In the genomic region with DNA sequence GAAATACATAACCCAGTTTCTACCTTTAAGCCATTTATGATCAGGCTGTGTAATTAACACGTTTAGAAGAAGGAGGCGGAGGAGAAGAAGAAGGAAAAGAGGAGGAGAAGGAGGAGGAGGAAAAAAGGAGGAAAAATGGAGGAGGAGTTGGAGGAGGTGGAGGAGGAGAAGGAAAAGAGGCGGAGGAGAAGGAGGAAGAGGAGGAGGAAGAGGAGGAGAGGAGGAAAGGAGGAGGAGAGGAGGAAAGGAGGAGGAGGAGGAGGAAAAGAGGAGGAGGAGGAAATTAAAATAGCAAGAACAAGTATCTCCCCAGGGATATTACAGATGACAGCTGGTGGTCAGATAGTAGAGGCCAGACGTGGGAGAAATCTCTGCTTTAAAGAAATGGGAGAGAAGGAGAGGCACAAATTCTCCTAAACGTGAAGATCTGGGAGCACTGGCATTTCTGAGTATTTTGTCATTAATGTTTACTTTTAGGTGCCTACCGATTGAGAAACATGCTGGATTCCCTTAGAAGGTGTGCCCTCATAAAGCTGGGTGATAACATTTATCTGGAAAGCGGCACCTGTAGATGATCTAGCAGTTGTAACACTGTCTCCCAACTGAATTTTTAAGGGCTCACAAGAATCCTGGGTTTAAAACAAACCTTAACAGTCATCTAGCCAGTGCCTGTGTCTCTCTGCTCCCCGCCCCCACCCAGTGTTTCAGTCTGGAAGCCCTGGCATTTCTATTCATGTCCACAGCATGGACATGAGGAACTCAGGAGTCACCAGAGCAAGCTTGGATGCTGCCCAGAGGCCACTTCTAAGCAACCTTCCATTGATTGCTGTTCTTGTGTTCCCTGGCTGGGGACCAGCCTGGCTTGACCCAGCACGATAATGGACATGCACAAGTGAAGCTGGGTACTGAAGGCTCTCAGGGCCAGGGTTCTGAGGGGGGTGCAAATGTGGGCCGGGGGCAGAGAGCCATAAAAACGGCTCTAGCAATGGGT, we compare ENCODE assay signal across 16 cellular contexts.
DNase-seq lines count a peak whose midpoint lies in the region; ATAC-seq and TF ChIP-seq lines count a peak whose summit lies in the region.
"Had no signal": no experiment of that assay in that cellular context is flagged by ENCODE, and none has a peak within 500 bp of the region (broad histone marks: within the 10 kb centered on the region; RNA-seq: fewer than 3 reads in every experiment).

No MANE protein-coding gene starts in this region.

- H3K36me3 ChIP-seq in SK-N-SH (replicated peaks in 1 of 2; ENCODE audit: control insufficient read depth in 1 of 2, insufficient read depth in 2 of 2, low read length in 1 of 2) (no peaks in the 10 kb centered on the region), left ventricle myocardium inferior (no peaks in the 10 kb centered on the region), gastrocnemius medialis (no peaks in the 10 kb centered on the region)

- ATAC-seq in SK-N-SH treated with all-trans-retinoic acid at 6 μM for 48 hours (no peak), gastrocnemius medialis (peak; percentile 58 to 60)
- ATAC-seq in effector memory CD8-positive, alpha-beta T cell (replicated peaks), result no peak

- H3K9me3 ChIP-seq in SK-N-SH (no peaks in the 10 kb centered on the region), left ventricle myocardium inferior (replicated peaks) (no peaks in the 10 kb centered on the region), gastrocnemius medialis (no peaks in the 10 kb centered on the region)
- H3K9me3 ChIP-seq: BE2C had no signal

- H3K4me1 Mint-ChIP-seq in effector memory CD8-positive, alpha-beta T cell (ENCODE audit: low read depth in 2 of 2), result peaks cover 0 to 3% of the 10 kb centered on the region in 2 donors

- in situ Hi-C loops in gastrocnemius medialis (cut with MboI; ENCODE audit: low sequenced_read_pairs in 4 of 4), result no loop called here
- in situ Hi-C loops in GM13977 (cut with MboI; ENCODE audit: low pct_unique_long_range_greater_than_20kb, low sequenced_read_pairs, unreplicated experiment), result no loop called here

- no peaks in the 10 kb centered on the region for H4K20me1 ChIP-seq in SK-N-SH (ENCODE audit: insufficient read depth)

- no peak overlapping the region for H3K4me2 ChIP-seq in SK-N-SH

- H3K4me3 ChIP-seq in SK-N-SH (ENCODE audit: low read depth in 2 of 2, low read length in 1 of 2) (no peak overlapping the region), left ventricle myocardium inferior (no peak overlapping the region), gastrocnemius medialis (no peak overlapping the region)

- H3K27me3 Mint-ChIP-seq in effector memory CD8-positive, alpha-beta T cell, result peaks cover 32 to 76% of the 10 kb centered on the region in 2 donors

- H3F3A ChIP-seq in SK-N-SH (replicated peaks; ENCODE audit: insufficient read depth), result no peaks in the 10 kb centered on the region

- H3K4me1 ChIP-seq in SK-N-SH (ENCODE audit: control insufficient read depth in 1 of 2, insufficient read depth in 2 of 2, low read depth in 1 of 2, low read length in 1 of 2) (peaks cover 0 to 57% of the 10 kb centered on the region in 2 experiments; a peak in 2 of 4 replicates), left ventricle myocardium inferior (peaks cover 18% of the 10 kb centered on the region), gastrocnemius medialis (peaks cover 0 to 8% of the 10 kb centered on the region in 2 donors)

- no peaks in the 10 kb centered on the region for H3K36me3 Mint-ChIP-seq in effector memory CD8-positive, alpha-beta T cell (ENCODE audit: insufficient read depth)
- H3K36me3 Mint-ChIP-seq: CD8-positive, alpha-beta memory T cell had no signal

- intact Hi-C loops in left ventricle myocardium inferior (cut with micrococcal nuclease) (no loop called here), gastrocnemius medialis (cut with DNase I; ENCODE audit: low total_unique reads) (no loop called here)

- no peaks in the 10 kb centered on the region for H3K9me3 Mint-ChIP-seq in effector memory CD8-positive, alpha-beta T cell

- H3K4me3 Mint-ChIP-seq in effector memory CD8-positive, alpha-beta T cell, result no peak overlapping the region

- H3K27ac ChIP-seq in SK-N-SH (ENCODE audit: low read depth in 2 of 2, low read length in 1 of 2), result peak overlapping the region in 1 of 2 experiments; percentile 88; a peak in 2 of 4 replicates
- peak overlapping the region; percentile 44 for H3K27ac ChIP-seq in left ventricle myocardium inferior (replicated peaks)
- H3K27ac ChIP-seq in gastrocnemius medialis, result no peak overlapping the region
- H3K27ac ChIP-seq: 22Rv1 had no signal

- no peak overlapping the region for H3K9ac ChIP-seq in SK-N-SH

- TF ChIP-seq CTCF in SK-N-SH (IDR thresholded peaks at IDR 0.05) (no peak), left ventricle myocardium inferior (IDR thresholded peaks at IDR 0.05; ENCODE audit: borderline replicate concordance) (no peak), gastrocnemius medialis (IDR thresholded peaks at IDR 0.05 in 4 of 5, conservative IDR thresholded peaks at IDR 0.05 in 1 of 5) (no peak), GM13977 (IDR thresholded peaks at IDR 0.05; ENCODE audit: extremely low read depth, insufficient read depth, missing control alignments) (no peak)

- H3K27ac Mint-ChIP-seq in effector memory CD8-positive, alpha-beta T cell, result no peak overlapping the region

- H2AFZ ChIP-seq in SK-N-SH (ENCODE audit: low read depth), result no peak overlapping the region

- POLR2A ChIA-PET in SK-N-SH (lab: Yijun Ruan, JAX), result interaction anchor here (1.2 kb wide), 1 partner anchor 14 kb away, joined by 3 read pairs; no protein-coding TSS in a partner anchor

- WGBS in SK-N-SH (ENCODE audit: low lambda C conversion rate), result 27% methylated on average over 11 of the region's 11 CpGs

- no peaks in the 10 kb centered on the region for H3K9me2 ChIP-seq in SK-N-SH

- no peaks in the 10 kb centered on the region for H3K79me2 ChIP-seq in SK-N-SH (ENCODE audit: insufficient read depth)

- no peak for TF ChIP-seq POLR2A in gastrocnemius medialis (IDR thresholded peaks at IDR 0.05)

- no peak for TF ChIP-seq RAD21 in SK-N-SH (IDR thresholded peaks at IDR 0.05; ENCODE audit: low read length)

- TF ChIP-seq EP300 in SK-N-SH (IDR thresholded peaks at IDR 0.05; ENCODE audit: borderline replicate concordance in 1 of 2, low read depth in 1 of 2, low read length in 1 of 2), result no peak

- DNase-seq in SK-N-SH (peak; percentile 47), astrocyte of the hippocampus (ENCODE audit: low read depth, low spot score) (peak; percentile 26), left ventricle myocardium inferior (peak; percentile 78), gastrocnemius medialis (peak in 1 of 2 donors; percentile 9), hippocampal formation (lab: John Stamatoyannopoulos, UW) (no peak), GM13977 (ENCODE audit: low spot score) (no peak)
- DNase-seq in effector memory CD8-positive, alpha-beta T cell, result no peak
- DNase-seq: BE2C; CD8-positive, alpha-beta memory T cell; GOT3; NCI-H1417 treated with DMSO at 0.1 percent for 48 hours; NCI-H2029; NCI-H2171 treated with DMSO at 0.1 percent for 48 hours; NCI-H748 treated with DMSO at 0.1 percent for 48 hours had no signal

- CTCF ChIA-PET in SK-N-SH (lab: Yijun Ruan, JAX), result interaction anchor here (0.7 to 1.7 kb wide), 4 partner anchors 9 to 130 kb away, joined by 3 to 4 read pairs (median 3); no protein-coding TSS in a partner anchor

- H3K27me3 ChIP-seq in SK-N-SH (ENCODE audit: insufficient read depth) (no peaks in the 10 kb centered on the region), left ventricle myocardium inferior (ENCODE audit: low read depth) (no peaks in the 10 kb centered on the region), gastrocnemius medialis (no peaks in the 10 kb centered on the region)
- H3K27me3 ChIP-seq: BE2C had no signal

TF ChIP-seq in SK-N-SH, 30 proteins besides CTCF, POLR2A, EP300 and RAD21:
- no peak for TF ChIP-seq CHD2 (IDR thresholded peaks at IDR 0.05; ENCODE audit: low read length, partially characterized antibody)

TF ChIP-seq in SK-N-SH treated with all-trans-retinoic acid at 6 μM for 48 hours, 23 proteins besides CTCF, POLR2A, EP300 and RAD21:
- TF ChIP-seq PPARA (CRISPR knock-in tag; IDR thresholded peaks at IDR 0.05; ENCODE audit: borderline replicate concordance) (no peak), POU6F1 (CRISPR knock-in tag; IDR thresholded peaks at IDR 0.05; ENCODE audit: borderline replicate concordance, low read depth) (no peak), ZFP3 (CRISPR knock-in tag; IDR thresholded peaks at IDR 0.05) (no peak)

Comparison
In these comparisons a context has a peak if more than half of its experiments do, and no peak if none do; other contexts are left out.
1. DNase-seq: peak in SK-N-SH (single experiment), astrocyte of the hippocampus (single experiment) and left ventricle myocardium inferior (single experiment); none in hippocampal formation (0 of 2), effector memory CD8-positive, alpha-beta T cell (0 of 3) and GM13977 (single experiment).
2. ATAC-seq: peak in gastrocnemius medialis (2 of 2); none in SK-N-SH treated with all-trans-retinoic acid at 6 μM for 48 hours (single experiment) and effector memory CD8-positive, alpha-beta T cell (single experiment).